Comparison of ENCODE assay signal across 24 cellular contexts in the genomic region with DNA sequence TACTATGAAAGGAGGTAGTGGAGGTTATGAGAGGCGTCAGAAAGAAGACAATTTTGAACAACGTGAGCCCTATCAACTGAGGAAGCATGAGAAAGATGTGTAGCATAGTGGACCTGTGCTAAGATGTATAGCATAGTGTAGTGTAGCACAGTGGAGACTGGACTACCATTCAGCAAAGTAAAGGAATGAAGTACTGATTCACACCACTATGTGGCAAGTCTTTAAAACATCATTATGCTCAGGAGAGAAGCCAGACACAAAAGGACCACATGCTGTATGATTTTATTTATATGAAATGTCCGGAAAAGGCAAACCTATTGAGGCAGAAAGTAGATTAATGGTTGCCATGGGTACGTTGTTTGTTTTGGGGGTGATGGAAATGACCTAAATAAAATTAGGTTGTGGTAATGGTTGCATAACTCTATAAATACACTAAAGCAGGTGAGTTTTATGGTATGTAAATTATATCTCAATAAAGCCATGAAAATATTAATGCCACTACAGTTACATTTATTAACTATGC. TPM values are rescaled to one million over a fixed set of nuclear protein-coding genes. Genes with fewer than 3 reads are reported as not detected.
DNase-seq lines count a peak whose midpoint lies in the region; ATAC-seq and TF ChIP-seq lines count a peak whose summit lies in the region.
"Had no signal": no experiment of that assay in that cellular context is flagged by ENCODE, and none has a peak within 500 bp of the region (broad histone marks: within the 10 kb centered on the region; RNA-seq: fewer than 3 reads in every experiment).

No MANE protein-coding gene starts in this region.

- H3K9me2 ChIP-seq in SK-N-SH, result no peaks in the 10 kb centered on the region

- no peak for TF ChIP-seq RAD21 in SK-N-SH (IDR thresholded peaks at IDR 0.05; ENCODE audit: low read length)

- TF ChIP-seq EP300 in SK-N-SH (IDR thresholded peaks at IDR 0.05; ENCODE audit: borderline replicate concordance in 1 of 2, low read depth in 1 of 2, low read length in 1 of 2), result no peak

- H3K4me1 Mint-ChIP-seq in HFFc6 (ENCODE audit: low read depth) (0 out of 2 replicates have a peak, but pooled peaks cover 5% of the 10 kb centered on the region), T-helper 17 cell (peaks cover 7% of the 10 kb centered on the region), memory B cell (peaks cover 13% of the 10 kb centered on the region)

- H3K27me3 Mint-ChIP-seq in HFFc6 (ENCODE audit: insufficient read depth) (no peaks in the 10 kb centered on the region; the same call in 1 of the 2 replicates), T-helper 17 cell (no peaks in the 10 kb centered on the region), memory B cell (peaks cover 3% of the 10 kb centered on the region)

- H3F3A ChIP-seq in SK-N-SH (replicated peaks; ENCODE audit: insufficient read depth), result peaks cover 4% of the 10 kb centered on the region

- no peaks in the 10 kb centered on the region for H3K36me3 Mint-ChIP-seq in HFFc6 (ENCODE audit: low read depth)
- H3K36me3 Mint-ChIP-seq in T-helper 17 cell (ENCODE audit: low read depth), result no peaks in the 10 kb centered on the region
- no peaks in the 10 kb centered on the region for H3K36me3 Mint-ChIP-seq in memory B cell

- no peaks in the 10 kb centered on the region for H3K9me3 ChIP-seq in SK-N-SH
- H3K9me3 ChIP-seq in T-helper 17 cell (ENCODE audit: control insufficient read depth, low read length, poor library complexity, severe bottlenecking), result no peaks in the 10 kb centered on the region
- H3K9me3 ChIP-seq in HAP-1, result no peaks in the 10 kb centered on the region

- ATAC-seq in SK-N-SH treated with all-trans-retinoic acid at 6 μM for 48 hours (0 out of 3 replicates have a peak, but pooled peaks have one; percentile 30), T-helper 17 cell (peak; percentile 73), memory B cell (ENCODE audit: low read depth) (peak; percentile 75)
- ATAC-seq: HepG2 had no signal

- H3K9ac ChIP-seq in SK-N-SH, result no peak overlapping the region

- H3K27me3 ChIP-seq in SK-N-SH (ENCODE audit: insufficient read depth) (no peaks in the 10 kb centered on the region), HAP-1 (ENCODE audit: low read depth) (no peaks in the 10 kb centered on the region)

- 70% methylated on average over 4 of the region's 4 CpGs for WGBS in SK-N-SH (ENCODE audit: low lambda C conversion rate)

- CTCF ChIA-PET in SK-N-SH (lab: Yijun Ruan, JAX), result no interaction called here

- no peak overlapping the region for H3K4me2 ChIP-seq in SK-N-SH

- in situ Hi-C loops in HAP-1 (cut with MboI; ENCODE audit: low sequenced_read_pairs), result no loop called here

- no peaks in the 10 kb centered on the region for H3K9me3 Mint-ChIP-seq in HFFc6
- H3K9me3 Mint-ChIP-seq in memory B cell, result no peaks in the 10 kb centered on the region

- no peaks in the 10 kb centered on the region for H3K79me2 ChIP-seq in SK-N-SH (ENCODE audit: insufficient read depth)

- no peak overlapping the region for H3K27ac Mint-ChIP-seq in HFFc6
- H3K27ac Mint-ChIP-seq in T-helper 17 cell, result no peak overlapping the region
- H3K27ac Mint-ChIP-seq in memory B cell, result no peak overlapping the region

- H3K36me3 ChIP-seq in SK-N-SH (replicated peaks in 1 of 2; ENCODE audit: control insufficient read depth in 1 of 2, insufficient read depth in 2 of 2, low read length in 1 of 2) (no peaks in the 10 kb centered on the region), HAP-1 (replicated peaks) (no peaks in the 10 kb centered on the region)

- POLR2A ChIA-PET in SK-N-SH (lab: Yijun Ruan, JAX), result no interaction called here

- DNase-seq in SK-N-SH (no peak), HFFc6 (no peak), T-helper 17 cell (no peak), memory B cell (ENCODE audit: low spot score in 2 of 2) (no peak), T1000 (lab: John Stamatoyannopoulos, UW) (no peak), hypothalamus (lab: John Stamatoyannopoulos, UW) (no peak), HAP-1 (ENCODE audit: low spot score in 2 of 2) (no peak)
- DNase-seq: DMS53, EL, GF-D8, H7, KBM-7, MV-4-11, NCI-H1694, NCI-H2081, NCI-H2171, NCI-H345, NCI-H524, SHP77 had no signal

- TF ChIP-seq CTCF in SK-N-SH (IDR thresholded peaks at IDR 0.05) (no peak), HFFc6 (IDR thresholded peaks at IDR 0.05) (peak; percentile 7; the same call in 1 of the 2 replicates)

- H3K27ac ChIP-seq in SK-N-SH (ENCODE audit: low read depth in 2 of 2, low read length in 1 of 2), result no peak overlapping the region
- H3K27ac ChIP-seq: C4-2B, HL-60 had no signal

- H3K4me3 Mint-ChIP-seq in HFFc6, result no peak overlapping the region
- no peak overlapping the region for H3K4me3 Mint-ChIP-seq in T-helper 17 cell
- H3K4me3 Mint-ChIP-seq in memory B cell, result no peak overlapping the region

- no peaks in the 10 kb centered on the region for H4K20me1 ChIP-seq in SK-N-SH (ENCODE audit: insufficient read depth)

- no peak overlapping the region for H2AFZ ChIP-seq in SK-N-SH (ENCODE audit: low read depth)

- peaks cover 0 to 3% of the 10 kb centered on the region in 2 experiments; a peak in 1 of 4 replicates for H3K4me1 ChIP-seq in SK-N-SH (ENCODE audit: control insufficient read depth in 1 of 2, insufficient read depth in 2 of 2, low read depth in 1 of 2, low read length in 1 of 2)
- H3K4me1 ChIP-seq in HAP-1, result no peaks in the 10 kb centered on the region

- no peak overlapping the region for H3K4me3 ChIP-seq in SK-N-SH (ENCODE audit: low read depth in 2 of 2, low read length in 1 of 2)
- H3K4me3 ChIP-seq in HAP-1, result no peak overlapping the region

TF ChIP-seq in SK-N-SH treated with all-trans-retinoic acid at 6 μM for 48 hours, 23 proteins besides CTCF, POLR2A, EP300 and RAD21 (continues in another document):
- no peak for TF ChIP-seq PATZ1 (CRISPR knock-in tag; IDR thresholded peaks at IDR 0.05; ENCODE audit: borderline replicate concordance)
- no peak for TF ChIP-seq TCF4 (CRISPR knock-in tag; IDR thresholded peaks at IDR 0.05; ENCODE audit: borderline replicate concordance)
- TF ChIP-seq CSDC2 (CRISPR knock-in tag; IDR thresholded peaks at IDR 0.05), result no peak
- TF ChIP-seq SNAI2 (CRISPR knock-in tag; IDR thresholded peaks at IDR 0.05), result no peak
- TF ChIP-seq ZFP3 (CRISPR knock-in tag; IDR thresholded peaks at IDR 0.05), result no peak
- TF ChIP-seq ZNF8 (CRISPR knock-in tag; IDR thresholded peaks at IDR 0.05), result no peak
- no peak for TF ChIP-seq PPARA (CRISPR knock-in tag; IDR thresholded peaks at IDR 0.05; ENCODE audit: borderline replicate concordance)
- no peak for TF ChIP-seq OSR1 (CRISPR knock-in tag; IDR thresholded peaks at IDR 0.05)
- no peak for TF ChIP-seq ARNTL (CRISPR knock-in tag; IDR thresholded peaks at IDR 0.05; ENCODE audit: borderline replicate concordance, low read depth)
- TF ChIP-seq ISL1 (CRISPR knock-in tag; IDR thresholded peaks at IDR 0.05), result no peak
- TF ChIP-seq TOX (CRISPR knock-in tag; IDR thresholded peaks at IDR 0.05; ENCODE audit: borderline replicate concordance), result no peak

TF ChIP-seq in SK-N-SH, 30 proteins besides CTCF, POLR2A, EP300 and RAD21 (continues in another document):
- TF ChIP-seq, protein P1, sequence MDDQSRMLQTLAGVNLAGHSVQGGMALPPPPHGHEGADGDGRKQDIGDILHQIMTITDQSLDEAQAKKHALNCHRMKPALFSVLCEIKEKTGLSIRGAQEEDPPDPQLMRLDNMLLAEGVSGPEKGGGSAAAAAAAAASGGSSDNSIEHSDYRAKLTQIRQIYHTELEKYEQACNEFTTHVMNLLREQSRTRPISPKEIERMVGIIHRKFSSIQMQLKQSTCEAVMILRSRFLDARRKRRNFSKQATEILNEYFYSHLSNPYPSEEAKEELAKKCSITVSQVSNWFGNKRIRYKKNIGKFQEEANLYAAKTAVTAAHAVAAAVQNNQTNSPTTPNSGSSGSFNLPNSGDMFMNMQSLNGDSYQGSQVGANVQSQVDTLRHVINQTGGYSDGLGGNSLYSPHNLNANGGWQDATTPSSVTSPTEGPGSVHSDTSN (IDR thresholded peaks at IDR 0.05), result no peak
- TF ChIP-seq MXI1 (IDR thresholded peaks at IDR 0.05; ENCODE audit: low read depth, low read length) (no peak), JUND (IDR thresholded peaks at IDR 0.05) (no peak), IRF3 (IDR thresholded peaks at IDR 0.05; ENCODE audit: low read depth, low read length) (no peak), RXRA (IDR thresholded peaks at IDR 0.05; ENCODE audit: borderline replicate concordance, low read depth) (no peak), ELF1 (IDR thresholded peaks at IDR 0.05) (no peak), EZH2phosphoT487 (IDR thresholded peaks at IDR 0.05; ENCODE audit: borderline replicate concordance, low read depth) (no peak), RCOR1 (IDR thresholded peaks at IDR 0.05; ENCODE audit: low read length) (no peak), GATA2 (CRISPR knock-in tag; IDR thresholded peaks at IDR 0.05) (no peak), TCF12 (IDR thresholded peaks at IDR 0.05) (no peak), YY1 (IDR thresholded peaks at IDR 0.05; ENCODE audit: low read depth) (no peak), SIN3A (IDR thresholded peaks at IDR 0.05; ENCODE audit: borderline replicate concordance, low read depth, low read length) (no peak)
- TF ChIP-seq, protein P2, sequence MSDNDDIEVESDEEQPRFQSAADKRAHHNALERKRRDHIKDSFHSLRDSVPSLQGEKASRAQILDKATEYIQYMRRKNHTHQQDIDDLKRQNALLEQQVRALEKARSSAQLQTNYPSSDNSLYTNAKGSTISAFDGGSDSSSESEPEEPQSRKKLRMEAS (IDR thresholded peaks at IDR 0.05; ENCODE audit: low read depth), result no peak

RNA-seq across cellular contexts. Expression of gene XYLT1, which starts 20.4 kb away (rescaled TPM):
- polyA plus RNA-seq in SK-N-SH (2012; rRNA removed), result 16.6 and 17.6 TPM in 2 replicates
- polyA plus RNA-seq in SK-N-SH (2012; cell fraction: cytosol; rRNA removed), result 14.3 and 18.1 TPM in 2 replicates
- 13.7 and 20.5 TPM in 2 replicates for polyA plus RNA-seq in SK-N-SH (2012; cell fraction: nucleus; rRNA removed)
- total RNA-seq in HFFc6 (2021; fragmentation: NEBNext Ultra II Directional; extraction: Animal tissue kit (Norgen Biotek cat#: 25700)), result 10 to 100 TPM; 22.0 to 51.1 (median 27.5) TPM
- total RNA-seq in T-helper 17 cell, result 10 to 100 TPM; 33.8 to 57.3 TPM
- total RNA-seq: A172, HepG2 had no signal
- polyA plus RNA-seq: HepG2 had no signal
